18 cellular contexts compared by ENCODE assay signal in the genomic region with DNA sequence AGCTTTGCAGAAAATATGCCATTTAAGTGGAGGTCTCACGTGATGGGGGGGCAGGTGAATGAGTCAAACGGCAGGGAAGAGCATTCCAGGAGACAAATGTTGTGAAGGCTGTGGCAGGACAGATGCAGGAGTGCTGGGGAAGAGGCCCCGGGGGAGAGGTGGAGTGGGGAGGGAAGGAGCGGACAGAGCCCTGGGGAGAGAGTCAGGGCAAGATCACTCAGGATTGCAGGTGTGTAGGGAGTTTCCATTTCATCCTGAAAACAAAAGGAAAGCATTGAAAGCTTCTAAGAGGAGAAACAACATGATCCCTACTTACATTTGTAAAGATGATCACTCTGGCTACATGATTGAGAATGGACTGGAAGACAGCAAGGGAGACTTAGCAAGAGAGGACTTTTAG.
"Had no signal": no experiment of that assay in that cellular context is flagged by ENCODE, and none has a peak within 500 bp of the region (broad histone marks: within the 10 kb centered on the region; RNA-seq: fewer than 3 reads in every experiment).

No MANE protein-coding gene starts in this region.

- H3K4me3 ChIP-seq: colonic mucosa, dorsolateral prefrontal cortex, gastroesophageal sphincter, heart left ventricle, left ventricle myocardium inferior, sigmoid colon, smooth muscle cell, transverse colon had no signal

- H3K27ac ChIP-seq: colonic mucosa, dorsolateral prefrontal cortex, gastroesophageal sphincter, heart left ventricle, left ventricle myocardium inferior, sigmoid colon, transverse colon had no signal

- H3K36me3 ChIP-seq: colonic mucosa, gastroesophageal sphincter, heart left ventricle, left ventricle myocardium inferior, sigmoid colon, transverse colon had no signal

- H3K27me3 ChIP-seq: colonic mucosa, dorsolateral prefrontal cortex, sigmoid colon, transverse colon had no signal

- H3K9me3 ChIP-seq: colonic mucosa, gastroesophageal sphincter, heart left ventricle, left ventricle myocardium inferior, sigmoid colon, transverse colon had no signal

- DNase-seq: activated CD4-positive, alpha-beta T cell treated with anti-CD3 and anti-CD28 coated beads, Interleukin-2, amount 50 U/mL, for 48 hours; activated naive CD4-positive, alpha-beta T cell treated with anti-CD3 and anti-CD28 coated beads, Interleukin-2, amount 10 ng/mL, durations not matched to agents 7 days and 5 days; activated T-cell treated with anti-CD3 and anti-CD28 coated beads, Interleukin-2, amount 50 U/mL, for 48 hours; amygdala; colonic mucosa; dorsolateral prefrontal cortex; effector memory CD8-positive, alpha-beta T cell; heart left ventricle; left ventricle myocardium inferior; mammary epithelial cell; midbrain; retina; sigmoid colon; stimulated activated CD4-positive, alpha-beta T cell treated with anti-CD3 and anti-CD28 coated beads, Interleukin-15, amount 100 ng/mL, for 24 hours; T-helper 9 cell; transverse colon had no signal

- H3K4me1 ChIP-seq: colonic mucosa, heart left ventricle, left ventricle myocardium inferior, transverse colon had no signal
